37 cellular contexts compared by ENCODE assay signal in the genomic region with DNA sequence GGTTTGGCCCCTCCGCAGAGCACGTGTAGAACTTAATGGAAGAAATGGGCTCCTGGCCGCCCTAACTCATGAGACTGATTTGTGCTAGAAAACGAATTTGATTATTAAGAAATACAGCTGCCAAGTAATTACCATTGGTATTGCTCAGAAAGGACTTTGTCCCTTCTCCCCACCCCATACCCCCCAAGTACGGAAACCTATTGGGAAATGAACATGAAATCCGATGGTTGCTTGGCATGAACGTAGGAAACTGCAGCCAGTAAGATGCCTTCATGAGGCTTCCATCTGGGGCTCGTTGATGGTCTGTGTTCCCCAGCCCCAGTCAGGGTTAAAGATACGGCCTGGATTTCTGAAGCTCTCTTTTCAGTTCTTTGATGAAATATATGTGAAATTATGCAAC. TPM values are rescaled to one million over a fixed set of nuclear protein-coding genes. Genes with fewer than 3 reads are reported as not detected.
"Had no signal": no experiment of that assay in that cellular context is flagged by ENCODE, and none has a peak within 500 bp of the region (broad histone marks: within the 10 kb centered on the region; RNA-seq: fewer than 3 reads in every experiment).

No MANE protein-coding gene starts in this region.

- H3K9me3 ChIP-seq: MG63 had no signal

- DNase-seq: Karpas-422, Kasumi-1, MG63, MM.1S, MV-4-11, NCI-H1048, NCI-H1092, NCI-H1092 treated with DMSO at 0.1 percent for 48 hours, NCI-H1105, NCI-H1105 treated with DMSO at 0.1 percent for 48 hours, NCI-H1417, NCI-H1417 treated with DMSO at 0.1 percent for 48 hours, NCI-H1436, NCI-H1436 treated with DMSO at 0.1 percent for 48 hours, NCI-H146, NCI-H1694, NCI-H1694 treated with DMSO at 0.1 percent for 48 hours, NCI-H187, NCI-H187 treated with DMSO at 0.1 percent for 48 hours, NCI-H1930, NCI-H2029, NCI-H2029 treated with DMSO at 0.1 percent for 48 hours, NCI-H2081, NCI-H2081 treated with DMSO at 0.1 percent for 48 hours, NCI-H2107, NCI-H2171, NCI-H2171 treated with DMSO at 0.1 percent for 48 hours, NCI-H2227 treated with DMSO at 0.1 percent for 48 hours, NCI-H226, NCI-H345, NCI-H446, NCI-H446 treated with DMSO at 0.1 percent for 48 hours, NCI-H510A had no signal

- H3K27ac ChIP-seq: KMS-11 had no signal

- H3K9ac ChIP-seq: KMS-11 had no signal

- H3K4me3 ChIP-seq: MG63 had no signal

- H3K4me2 ChIP-seq: KMS-11 had no signal

- H3K27me3 ChIP-seq: MG63 had no signal

RNA-seq across cellular contexts. Expression of gene UTS2, which starts 47.4 kb away (rescaled TPM):
- total RNA-seq: LHCN-M2, MCF 10A, NCI-H460 had no signal
